11 cellular contexts compared by ENCODE assay signal in genomic region chrX:50470103-50471031, GRCh38. TPM values are rescaled to one million over a fixed set of nuclear protein-coding genes. Genes with fewer than 3 reads are reported as not detected.
DNase-seq lines count a peak whose midpoint lies in the region; ATAC-seq and TF ChIP-seq lines count a peak whose summit lies in the region.
"Had no signal": no experiment of that assay in that cellular context is flagged by ENCODE, and none has a peak within 500 bp of the region (broad histone marks: within the 10 kb centered on the region; RNA-seq: fewer than 3 reads in every experiment).

Gene DGKK (minus strand): TSS chrX:50470825. CDS start chrX:50470678, 147 bp downstream.

- peak within 1 kb of the TSS; percentile 8 for H3K4me3 Mint-ChIP-seq in chondrocyte (ENCODE audit: unreplicated experiment)

- H3K4me1 ChIP-seq in right cardiac atrium (ENCODE audit: control insufficient read depth, insufficient read depth, low read length) (no peaks in the 10 kb centered on the region), mesenchymal stem cell (ENCODE audit: control insufficient read depth, insufficient read depth, low read depth, low read length) (peaks cover 6% of the 10 kb centered on the region), upper lobe of right lung (no peaks in the 10 kb centered on the region)
- H3K4me1 ChIP-seq: BLaER1 treated with 17β-estradiol and CSF1 and Interleukin-3, amounts not matched to agents 10 nM and 100 nM had no signal

- H3K27me3 ChIP-seq in right cardiac atrium (ENCODE audit: control insufficient read depth, insufficient read depth) (no peaks in the 10 kb centered on the region), mesenchymal stem cell (ENCODE audit: control insufficient read depth in 1 of 2, insufficient read depth in 1 of 2, low read length in 2 of 2) (peaks cover 60 to 80% of the 10 kb centered on the region in 2 experiments), upper lobe of right lung (peaks cover 28% of the 10 kb centered on the region)

- no peak within 1 kb of the TSS for H3K27ac ChIP-seq in right cardiac atrium (ENCODE audit: low read length)
- H3K27ac ChIP-seq in mesenchymal stem cell (ENCODE audit: low read length, poor library complexity, severe bottlenecking) = no peak within 1 kb of the TSS
- no peak within 1 kb of the TSS for H3K27ac ChIP-seq in upper lobe of right lung
- H3K27ac ChIP-seq: BLaER1 treated with 17β-estradiol and CSF1 and Interleukin-3, amounts not matched to agents 10 nM and 100 nM had no signal

- H3K9ac ChIP-seq in mesenchymal stem cell (ENCODE audit: low read length) = no peak within 1 kb of the TSS
- H3K9ac ChIP-seq: BLaER1 treated with 17β-estradiol and CSF1 and Interleukin-3, amounts not matched to agents 10 nM and 100 nM had no signal

- TF ChIP-seq CTCF in chondrocyte (IDR thresholded peaks at IDR 0.05) (no peak), upper lobe of right lung (IDR thresholded peaks at IDR 0.05) (no peak)

- ATAC-seq in right cardiac atrium (peak in 1 of 2 donors; percentile 20), upper lobe of right lung (no peak), GM18519 (IDR thresholded peaks at IDR 0.05; ENCODE audit: low FRiP score, unreplicated experiment) (no peak)

- no peak within 1 kb of the TSS for H3K4ac ChIP-seq in mesenchymal stem cell (ENCODE audit: low read depth in 1 of 2, low read length in 2 of 2)

- H3K4me3 ChIP-seq in right cardiac atrium (ENCODE audit: low read length) = peak within 1 kb of the TSS; percentile 16
- H3K4me3 ChIP-seq in mesenchymal stem cell (ENCODE audit: insufficient read depth in 1 of 2, low read depth in 1 of 2, low read length in 2 of 2) = no peak within 1 kb of the TSS
- H3K4me3 ChIP-seq in upper lobe of right lung = no peak within 1 kb of the TSS
- H3K4me3 ChIP-seq: BLaER1 treated with 17β-estradiol and CSF1 and Interleukin-3, amounts not matched to agents 10 nM and 100 nM had no signal

- no peak within 1 kb of the TSS for H4K91ac ChIP-seq in mesenchymal stem cell (ENCODE audit: low read length)

- peak in 2 of 3 donors; percentile 27 to 44 for DNase-seq in right cardiac atrium
- DNase-seq in cardiac septum (ENCODE audit: low spot score) = no peak
- no peak for DNase-seq in chondrocyte (ENCODE audit: low spot score)
- DNase-seq in mesenchymal stem cell = no peak
- DNase-seq in upper lobe of right lung = peak; percentile 35
- DNase-seq in HuH-7 (ENCODE audit: low spot score) = no peak
- no peak for DNase-seq in ureter (ENCODE audit: low spot score)

- no peak within 1 kb of the TSS for H2BK120ac ChIP-seq in mesenchymal stem cell (ENCODE audit: low read depth, low read length)

- no peak within 1 kb of the TSS for H2BK15ac ChIP-seq in mesenchymal stem cell (ENCODE audit: low read depth, poor library complexity, severe bottlenecking)

- H3K14ac ChIP-seq in mesenchymal stem cell (ENCODE audit: low read length in 2 of 2) = no peak within 1 kb of the TSS

- H3K27ac Mint-ChIP-seq in chondrocyte (ENCODE audit: unreplicated experiment) = no peak within 1 kb of the TSS

- H3K4me2 ChIP-seq in mesenchymal stem cell (ENCODE audit: low read length, poor library complexity, severe bottlenecking) = peak within 1 kb of the TSS; percentile 10
- H3K4me2 ChIP-seq: BLaER1 treated with 17β-estradiol and CSF1 and Interleukin-3, amounts not matched to agents 10 nM and 100 nM had no signal

- H3K36me3 ChIP-seq in mesenchymal stem cell (ENCODE audit: control insufficient read depth in 1 of 2, insufficient read depth in 2 of 2, low read depth in 1 of 2, low read length in 2 of 2) = no peaks in the 10 kb centered on the region
- no peaks in the 10 kb centered on the region for H3K36me3 ChIP-seq in upper lobe of right lung
- H3K36me3 ChIP-seq: BLaER1 treated with 17β-estradiol and CSF1 and Interleukin-3, amounts not matched to agents 10 nM and 100 nM had no signal

- no peak within 1 kb of the TSS for H4K8ac ChIP-seq in mesenchymal stem cell (ENCODE audit: low read length)

- H3K18ac ChIP-seq in mesenchymal stem cell (ENCODE audit: low read depth in 1 of 2, low read length in 2 of 2) = no peak within 1 kb of the TSS

- H3K9me3 ChIP-seq in right cardiac atrium (ENCODE audit: control insufficient read depth, low read length) = no peaks in the 10 kb centered on the region
- no peaks in the 10 kb centered on the region for H3K9me3 ChIP-seq in mesenchymal stem cell (ENCODE audit: control insufficient read depth, low read length)
- no peaks in the 10 kb centered on the region for H3K9me3 ChIP-seq in upper lobe of right lung

- H3K36me3 Mint-ChIP-seq in chondrocyte (ENCODE audit: low read depth) = no peaks in the 10 kb centered on the region

- peaks cover 50% of the 10 kb centered on the region for H3K27me3 Mint-ChIP-seq in chondrocyte (ENCODE audit: low read depth)

- H3K79me1 ChIP-seq in mesenchymal stem cell (replicated peaks; ENCODE audit: low read length, poor library complexity, severe bottlenecking) = no peaks in the 10 kb centered on the region

- WGBS in right cardiac atrium = 3% methylated on average over 59 of the region's 59 CpGs
- WGBS in mesenchymal stem cell = under 1% methylated on average over 23 of the region's 59 CpGs

- intact Hi-C loops in right cardiac atrium (cut with DNase I) = no loop called here
- intact Hi-C loops in cardiac septum (cut with DNase I) = no loop called here
- intact Hi-C loops in upper lobe of right lung (cut with DNase I) = no loop called here

- H2AK5ac ChIP-seq in mesenchymal stem cell (ENCODE audit: low read length, severe bottlenecking) = no peak within 1 kb of the TSS

- no peak within 1 kb of the TSS for H2BK12ac ChIP-seq in mesenchymal stem cell (ENCODE audit: low read length in 2 of 2)

- H2BK5ac ChIP-seq in mesenchymal stem cell (ENCODE audit: low read depth, low read length, poor library complexity, severe bottlenecking) = no peak within 1 kb of the TSS

- no peaks in the 10 kb centered on the region for H3K4me1 Mint-ChIP-seq in chondrocyte (ENCODE audit: low read depth)

- no peaks in the 10 kb centered on the region for H3K9me3 Mint-ChIP-seq in chondrocyte (ENCODE audit: low read depth)

- H2AFZ ChIP-seq in mesenchymal stem cell (ENCODE audit: low read depth, low read length) = no peak within 1 kb of the TSS

- H3K23ac ChIP-seq in mesenchymal stem cell (ENCODE audit: low read length in 2 of 2) = no peak within 1 kb of the TSS

RNA-seq across cellular contexts. Expression of gene DGKK, which starts in this region (rescaled TPM):
- total RNA-seq in right cardiac atrium = not detected
- polyA plus RNA-seq in right cardiac atrium = not detected
- total RNA-seq in cardiac septum = not detected
- not detected in 3 replicates for total RNA-seq in chondrocyte
- polyA plus RNA-seq in mesenchymal stem cell (2013, experiment 1 of 2) = not detected
- not detected for polyA plus RNA-seq in mesenchymal stem cell (2013, experiment 2 of 2)
- 0.09 TPM for total RNA-seq in upper lobe of right lung
- total RNA-seq in ureter = not detected
- total RNA-seq: subcutaneous adipose tissue; T-helper 2 cell treated with Interferon-gamma antibody and Interleukin-4, amounts not matched to agents 100 ng/mL and 5 ng/mL, for 36 hours had no signal

Comparison
In these comparisons a context has a peak if more than half of its experiments do, and no peak if none do; other contexts are left out.
1. Peak in DNase-seq and H3K4me3 ChIP-seq in right cardiac atrium; RNA of the gene not detected or under 1 TPM.
2. Peak in DNase-seq in upper lobe of right lung; RNA of the gene not detected or under 1 TPM.